In the genomic region with DNA sequence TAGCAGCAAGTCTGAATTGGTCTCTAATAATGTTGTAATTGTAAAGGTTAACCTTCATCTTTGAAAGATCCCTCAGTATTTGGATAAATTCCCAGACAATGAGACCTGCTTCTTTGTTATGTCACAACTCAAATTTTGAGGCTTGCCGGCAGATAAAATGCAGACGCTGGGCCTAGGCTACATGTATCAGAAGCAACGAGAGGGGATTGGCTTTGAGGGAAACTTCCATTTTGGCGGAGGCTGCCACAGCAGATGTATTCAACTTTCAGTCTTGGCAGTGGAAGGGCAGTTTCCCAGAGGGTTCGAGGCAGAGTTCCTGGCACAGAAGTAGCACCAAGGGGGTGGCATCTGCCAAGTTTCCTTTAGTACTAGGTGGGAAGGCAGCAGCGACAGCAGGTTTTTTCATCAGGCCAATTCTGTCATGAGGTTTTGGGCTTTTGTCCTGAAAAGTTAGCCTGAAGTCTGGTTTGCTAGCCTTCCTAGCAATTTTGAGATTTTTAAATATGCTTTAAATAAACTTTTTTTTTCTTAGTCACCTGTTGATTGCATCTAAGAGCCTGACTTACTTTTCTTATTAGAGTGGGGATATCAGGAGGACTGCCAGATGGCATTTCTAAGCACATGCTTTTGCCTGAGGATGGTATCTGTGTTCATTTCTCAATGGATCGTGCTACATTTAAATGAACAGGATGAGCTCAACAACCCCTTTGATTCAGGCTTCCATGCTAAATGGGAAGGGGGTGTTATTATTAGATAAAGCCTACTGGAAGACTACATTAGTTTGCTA, we compare ENCODE assay signal across 14 cellular contexts.
DNase-seq lines count a peak whose midpoint lies in the region; ATAC-seq, FAIRE-seq and TF ChIP-seq lines count a peak whose summit lies in the region.
"Had no signal": no experiment of that assay in that cellular context is flagged by ENCODE, and none has a peak within 500 bp of the region (broad histone marks: within the 10 kb centered on the region; RNA-seq: fewer than 3 reads in every experiment).

No MANE protein-coding gene starts in this region.

- H3K9ac ChIP-seq in kidney (ENCODE audit: low read length in 2 of 2): no peak overlapping the region

- H3K36me3 ChIP-seq in BJ (ENCODE audit: control insufficient read depth, insufficient read depth, low read length) (no peaks in the 10 kb centered on the region), adrenal gland (replicated peaks in 1 of 2) (no peaks in the 10 kb centered on the region), kidney (ENCODE audit: control insufficient read depth in 1 of 2, insufficient read depth in 2 of 2, low read length in 2 of 2) (no peaks in the 10 kb centered on the region)
- H3K36me3 ChIP-seq: neutrophil had no signal

- H3K9me3 ChIP-seq in adrenal gland (replicated peaks in 1 of 3) (no peaks in the 10 kb centered on the region), kidney (ENCODE audit: control insufficient read depth in 1 of 2, low read length in 2 of 2) (no peaks in the 10 kb centered on the region)
- H3K9me3 ChIP-seq: neutrophil had no signal

- POLR2A ChIA-PET in BJ (lab: Charles Lee): no interaction called here

- CTCF ChIA-PET in BJ (lab: Yijun Ruan, JAX): interaction anchor here (1.1 to 1.2 kb wide), 2 partner anchors 19 to 31 kb away, joined by 3 to 4 read pairs; no protein-coding TSS in a partner anchor

- peak; percentile 26 for DNase-seq in BJ (ENCODE audit: low read depth)
- peak in 6 of 7 donors; percentile 14 to 57 (median 42) for DNase-seq in adrenal gland
- DNase-seq in fibroblast of mammary gland (ENCODE audit: low read depth): peak; percentile 10
- DNase-seq in occipital lobe (lab: John Stamatoyannopoulos, UW): peak; percentile 29
- no peak for DNase-seq in islet precursor cell
- DNase-seq in RPMI8226: no peak
- DNase-seq in kidney: no peak
- DNase-seq: activated CD8-positive, alpha-beta memory T cell treated with anti-CD3 and anti-CD28 coated beads, Interleukin-2, amount 10 ng/mL, durations not matched to agents 7 days and 5 days; activated naive CD8-positive, alpha-beta T cell treated with anti-CD3 and anti-CD28 coated beads for 36 hours; NCI-H1092 treated with DMSO at 0.1 percent for 48 hours had no signal

- no peak overlapping the region for H3K4me3 ChIP-seq in BJ (ENCODE audit: low read depth, low read length)
- no peak overlapping the region for H3K4me3 ChIP-seq in adrenal gland
- H3K4me3 ChIP-seq in fibroblast of mammary gland (ENCODE audit: control insufficient read depth, low read depth, low read length): no peak overlapping the region
- no peak overlapping the region for H3K4me3 ChIP-seq in kidney (ENCODE audit: low read length in 2 of 2)

- TF ChIP-seq CTCF in BJ (IDR thresholded peaks at IDR 0.05; ENCODE audit: insufficient read depth, low read depth, low read length) (no peak), adrenal gland (IDR thresholded peaks at IDR 0.05) (no peak), fibroblast of mammary gland (conservative IDR thresholded peaks at IDR 0.05; ENCODE audit: control insufficient read depth, insufficient read depth, low read depth, low read length) (no peak), kidney (IDR thresholded peaks at IDR 0.05; ENCODE audit: borderline replicate concordance, extremely low read depth, insufficient read depth) (no peak)

- FAIRE-seq in kidney (lab: Jason Lieb, UNC): no peak
- FAIRE-seq: GM18507 had no signal

- 52 to 64% (median 61%) methylated on average over 7 of the region's 7 CpGs for WGBS in adrenal gland, 4 donors

- no peaks in the 10 kb centered on the region for H3K27me3 ChIP-seq in BJ (ENCODE audit: control insufficient read depth, insufficient read depth, low read length)
- H3K27me3 ChIP-seq in adrenal gland: no peaks in the 10 kb centered on the region
- H3K27me3 ChIP-seq: neutrophil had no signal

- peak overlapping the region in 2 of 5 donors; percentile 3 to 26 for H3K27ac ChIP-seq in adrenal gland
- H3K27ac ChIP-seq in kidney (ENCODE audit: low read depth in 2 of 2, low read length in 2 of 2): no peak overlapping the region
- H3K27ac ChIP-seq: neutrophil, VCaP had no signal

- no peak for TF ChIP-seq POLR2A in adrenal gland (IDR thresholded peaks at IDR 0.05)

- no peak for ATAC-seq in HG03342 (IDR thresholded peaks at IDR 0.05; ENCODE audit: unreplicated experiment)
- ATAC-seq: activated CD8-positive, alpha-beta memory T cell treated with anti-CD3 and anti-CD28 coated beads, Interleukin-2, amount 10 ng/mL, durations not matched to agents 7 days and 5 days had no signal

- intact Hi-C loops in adrenal gland (cut with DNase I) (no loop called here), kidney (cut with DNase I) (no loop called here)

- no peaks in the 10 kb centered on the region for H3K4me1 ChIP-seq in adrenal gland (replicated peaks in 1 of 2)
- no peaks in the 10 kb centered on the region for H3K4me1 ChIP-seq in kidney (ENCODE audit: control insufficient read depth in 1 of 2, insufficient read depth in 1 of 2, low read depth in 1 of 2, low read length in 2 of 2)

Comparison
In these comparisons a context has a peak if more than half of its experiments do, and no peak if none do; other contexts are left out.
1. DNase-seq: peak in BJ (single experiment), adrenal gland (6 of 7), fibroblast of mammary gland (single experiment) and occipital lobe (single experiment); none in islet precursor cell (single experiment), RPMI8226 (single experiment) and kidney (single experiment).